In the genomic region with DNA sequence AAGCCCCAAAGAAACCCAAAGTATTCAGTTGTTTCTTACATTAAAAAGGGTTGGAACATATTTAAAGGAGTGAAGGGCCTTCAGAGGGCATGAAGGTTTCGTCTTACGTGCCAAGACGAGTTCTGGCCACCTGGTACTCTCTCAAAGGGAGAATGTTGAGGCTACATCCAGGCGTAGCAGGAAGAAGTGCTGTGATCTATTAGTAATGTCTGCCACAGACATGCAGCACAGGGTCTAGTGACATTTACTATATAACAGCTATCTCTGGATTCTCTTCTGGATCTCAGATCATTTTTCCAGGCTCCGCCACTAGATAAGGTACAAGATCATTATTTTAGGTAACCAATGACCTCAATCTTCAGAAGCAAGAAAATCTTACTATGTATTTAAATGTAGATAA, we compare ENCODE assay signal across 1 cellular context.
TF ChIP-seq lines count a peak whose summit lies in the region.

No MANE protein-coding gene starts in this region.

TF ChIP-seq in H1, 55 proteins besides CTCF, POLR2A, EP300 and RAD21 (continued from another document):
- TF ChIP-seq RXRA (IDR thresholded peaks at IDR 0.05; ENCODE audit: insufficient read depth, low read depth, low read length) (no peak), SIRT6 (IDR thresholded peaks at IDR 0.05; ENCODE audit: low read length) (no peak)
